Comparison of ENCODE assay signal across 8 cellular contexts in genomic region chr11:124622531-124623451, GRCh38. TPM values are rescaled to one million over a fixed set of nuclear protein-coding genes. Genes with fewer than 3 reads are reported as not detected.
DNase-seq lines count a peak whose midpoint lies in the region; ATAC-seq and TF ChIP-seq lines count a peak whose summit lies in the region.

Gene TBRG1, plus strand, starts transcription at chr11:124622864. Its CDS starts 220 bp downstream, at chr11:124623084.

- H3K9me3 ChIP-seq in ascending aorta (no peaks in the 10 kb centered on the region), right cardiac atrium (ENCODE audit: control insufficient read depth, low read length) (no peaks in the 10 kb centered on the region), uterus (no peaks in the 10 kb centered on the region)

- H3K27me3 ChIP-seq in ascending aorta (no peaks in the 10 kb centered on the region), right cardiac atrium (ENCODE audit: control insufficient read depth, insufficient read depth) (no peaks in the 10 kb centered on the region), uterus (no peaks in the 10 kb centered on the region)

- H3K27ac ChIP-seq in ascending aorta (peak within 1 kb of the TSS; percentile 92 to 98), right cardiac atrium (ENCODE audit: low read length) (peak within 1 kb of the TSS; percentile 97), uterus (peak within 1 kb of the TSS; percentile 86 to 87)

- peak; percentile 77 to 82 for TF ChIP-seq POLR2A in uterus (IDR thresholded peaks at IDR 0.05)

- peak; percentile 72 to 86 for DNase-seq in NCI-H1930 (lab: John Stamatoyannopoulos, UW)
- DNase-seq in T-helper 2 cell treated with Interferon-gamma antibody and Interleukin-4, amounts not matched to agents 5 μg/mL and 100 μg/mL, for 36 hours (ENCODE audit: low spot score) = peak; percentile 85
- DNase-seq in ascending aorta (ENCODE audit: low spot score in 2 of 2) = peak; percentile 41 to 95
- DNase-seq in right cardiac atrium = peak; percentile 90 to 96 (median 94)
- DNase-seq in putamen (ENCODE audit: low spot score) = peak; percentile 93
- peak; percentile 85 to 87 for DNase-seq in uterus

- peak; percentile 98 for ATAC-seq in GM18502 (IDR thresholded peaks at IDR 0.05; ENCODE audit: poor library complexity, unreplicated experiment)
- peak; percentile 98 for ATAC-seq in HG02943 (IDR thresholded peaks at IDR 0.05; ENCODE audit: low read depth, unreplicated experiment)
- ATAC-seq in right cardiac atrium = peak; percentile 99

- WGBS in right cardiac atrium = under 1% methylated on average over 57 of the region's 57 CpGs

- H3K36me3 ChIP-seq in ascending aorta (peaks cover 26 to 31% of the 10 kb centered on the region in 2 donors), uterus (no peaks in the 10 kb centered on the region)

- peaks cover 8% of the 10 kb centered on the region for H3K27me3 Mint-ChIP-seq in T-helper 2 cell treated with Interferon-gamma antibody and Interleukin-4, amounts not matched to agents 5 μg/mL and 100 μg/mL, for 36 hours (ENCODE audit: low read depth)

- no peak for TF ChIP-seq CTCF in ascending aorta (IDR thresholded peaks at IDR 0.05)
- TF ChIP-seq CTCF in uterus (IDR thresholded peaks at IDR 0.05) = peak in 1 of 4 experiments; percentile 2

- peak within 1 kb of the TSS; percentile 98 for H3K27ac Mint-ChIP-seq in T-helper 2 cell treated with Interferon-gamma antibody and Interleukin-4, amounts not matched to agents 5 μg/mL and 100 μg/mL, for 36 hours

- H3K4me1 ChIP-seq in ascending aorta (peaks cover 0 to 3% of the 10 kb centered on the region in 2 donors), right cardiac atrium (ENCODE audit: control insufficient read depth, insufficient read depth, low read length) (no peaks in the 10 kb centered on the region), uterus (no peaks in the 10 kb centered on the region)

- peak within 1 kb of the TSS; percentile 98 for H3K4me3 Mint-ChIP-seq in T-helper 2 cell treated with Interferon-gamma antibody and Interleukin-4, amounts not matched to agents 5 μg/mL and 100 μg/mL, for 36 hours

- H3K4me3 ChIP-seq in ascending aorta (peak within 1 kb of the TSS; percentile 82 to 94), right cardiac atrium (ENCODE audit: low read length) (peak within 1 kb of the TSS; percentile 92), uterus (peak within 1 kb of the TSS; percentile 88 to 95)

- peaks cover 30% of the 10 kb centered on the region for H3K36me3 Mint-ChIP-seq in T-helper 2 cell treated with Interferon-gamma antibody and Interleukin-4, amounts not matched to agents 5 μg/mL and 100 μg/mL, for 36 hours (ENCODE audit: low read depth)

- H3K9me3 Mint-ChIP-seq in T-helper 2 cell treated with Interferon-gamma antibody and Interleukin-4, amounts not matched to agents 5 μg/mL and 100 μg/mL, for 36 hours = no peaks in the 10 kb centered on the region

- intact Hi-C loops in ascending aorta (cut with DNase I) = loop anchor here (2.0 to 5.0 kb wide), 3 partner anchors 50 to 490 kb away; partner anchors contain the start of genes CCDC15, SIAE, SPA17 and TMEM218
- intact Hi-C loops in right cardiac atrium (cut with DNase I) = no loop called here
- intact Hi-C loops in uterus (cut with DNase I; ENCODE audit: low total_unique reads) = no loop called here

- H3K4me1 Mint-ChIP-seq in T-helper 2 cell treated with Interferon-gamma antibody and Interleukin-4, amounts not matched to agents 5 μg/mL and 100 μg/mL, for 36 hours (ENCODE audit: low read depth) = peaks cover 39% of the 10 kb centered on the region

RNA-seq across cellular contexts. Expression of gene TBRG1, which starts in this region (rescaled TPM):
- total RNA-seq in ascending aorta = 21.2 TPM
- total RNA-seq in right cardiac atrium = 10 to 100 TPM; 22.7 to 28.6 (median 26.5) TPM
- polyA plus RNA-seq in right cardiac atrium = 17.9 TPM
- total RNA-seq in uterus = 10 to 100 TPM; 25.4 to 61.0 (median 38.9) TPM

Comparison
In these comparisons a context has a peak if more than half of its experiments do, and no peak if none do; other contexts are left out.
1. Peak in every context shown above with its lines: DNase-seq, ATAC-seq, H3K4me3 ChIP-seq and H3K27ac ChIP-seq.